1 cellular context compared by ENCODE assay signal in the genomic region with DNA sequence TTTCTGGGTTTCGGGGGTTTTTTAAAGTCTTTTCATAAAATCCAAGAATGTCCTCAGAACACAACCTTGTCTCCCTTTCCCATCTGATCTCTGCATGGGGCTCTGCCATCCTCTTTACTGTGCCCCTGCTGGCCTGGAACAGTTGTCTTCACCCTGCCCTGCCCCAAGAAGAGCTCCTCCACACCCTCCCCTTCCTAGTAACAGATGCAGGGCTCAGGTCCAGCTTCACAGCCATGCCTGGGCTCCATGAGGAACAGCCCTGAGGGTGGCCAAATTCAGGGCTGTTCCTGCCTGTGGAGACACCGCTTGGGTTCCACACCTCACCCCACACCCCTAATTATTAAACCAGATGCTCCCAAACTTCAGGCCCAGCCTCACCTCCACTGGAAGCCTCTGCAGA.
TF ChIP-seq lines count a peak whose summit lies in the region.

No MANE protein-coding gene starts in this region.

TF ChIP-seq in GM23338, 12 proteins besides CTCF, POLR2A, EP300 and RAD21:
- TF ChIP-seq ZNF114 (CRISPR knock-in tag; IDR thresholded peaks at IDR 0.05) (no peak), ZNF331 (CRISPR knock-in tag; IDR thresholded peaks at IDR 0.05; ENCODE audit: low read depth) (no peak), NANOG (IDR thresholded peaks at IDR 0.05; ENCODE audit: borderline replicate concordance) (no peak), JUNB (IDR thresholded peaks at IDR 0.05; ENCODE audit: unreplicated experiment) (no peak), POLR2AphosphoS5 (IDR thresholded peaks at IDR 0.05; ENCODE audit: low read depth) (no peak)
